Comparison of ENCODE assay signal across 8 cellular contexts in genomic region chr7:86814980-86815379, GRCh38.
DNase-seq lines count a peak whose midpoint lies in the region; ATAC-seq and TF ChIP-seq lines count a peak whose summit lies in the region.

No MANE protein-coding gene starts in this region.

- H3F3A ChIP-seq in PC-3 (ENCODE audit: low read length, unreplicated experiment), result no peaks in the 10 kb centered on the region

- POLR2A ChIA-PET in PC-3 (lab: Charles Lee; ENCODE audit: unreplicated experiment), result interaction anchor here (0.5 kb wide), 1 partner anchor 925 kb away, joined by 3 read pairs; no protein-coding TSS in a partner anchor

- no peak overlapping the region for H2AFZ ChIP-seq in PC-3 (ENCODE audit: low read length)

- H3K4me1 Mint-ChIP-seq in effector memory CD8-positive, alpha-beta T cell (ENCODE audit: low read depth in 2 of 2), result no peaks in the 10 kb centered on the region

- no peaks in the 10 kb centered on the region for H3K9me3 ChIP-seq in PC-3 (ENCODE audit: low read length)

- no peak overlapping the region for H3K27ac ChIP-seq in PC-3 (ENCODE audit: low read length)

- no peak overlapping the region for H3K9ac ChIP-seq in PC-3 (ENCODE audit: low read length)

- no peak overlapping the region for H3K4me2 ChIP-seq in PC-3 (ENCODE audit: low read length)

- H3K9me2 ChIP-seq in PC-3 (replicated peaks; ENCODE audit: low read length), result no peaks in the 10 kb centered on the region

- DNase-seq in DMS53 treated with DMSO at 0.1 percent for 48 hours (lab: John Stamatoyannopoulos, UW; ENCODE audit: unreplicated experiment) (peak; percentile 51), HFF-Myc (ENCODE audit: extremely low read depth, low read depth) (no peak), PC-3 (peak; percentile 38), glomerular visceral epithelial cell (ENCODE audit: extremely low spot score) (peak; percentile 1)
- DNase-seq in activated CD4-positive, alpha-beta T cell treated with anti-CD3 and anti-CD28 coated beads for 1 hour, result no peak
- DNase-seq in effector memory CD8-positive, alpha-beta T cell, result no peak

- no peak overlapping the region for H3K27ac Mint-ChIP-seq in effector memory CD8-positive, alpha-beta T cell

- intact Hi-C loops in PC-3 (cut with micrococcal nuclease), result loop anchor here (1.0 to 2.0 kb wide), 2 partner anchors 90 to 925 kb away; no protein-coding TSS in a partner anchor

- no peaks in the 10 kb centered on the region for H3K36me3 Mint-ChIP-seq in effector memory CD8-positive, alpha-beta T cell (ENCODE audit: insufficient read depth)

- no peaks in the 10 kb centered on the region for H3K36me3 ChIP-seq in PC-3 (ENCODE audit: low read depth, low read length)

- no peaks in the 10 kb centered on the region for H3K79me2 ChIP-seq in PC-3 (ENCODE audit: low read length)

- peaks cover 40% of the 10 kb centered on the region for H3K27me3 ChIP-seq in PC-3 (ENCODE audit: low read length)

- no peak overlapping the region for H3K4me3 Mint-ChIP-seq in effector memory CD8-positive, alpha-beta T cell

- H4K20me1 ChIP-seq in PC-3 (ENCODE audit: low read length), result no peaks in the 10 kb centered on the region

- TF ChIP-seq CTCF in HFF-Myc (IDR thresholded peaks at IDR 0.05; ENCODE audit: low read depth, low read length, missing control alignments), result peak; percentile 26
- peak; percentile 67 for TF ChIP-seq CTCF in PC-3 (conservative IDR thresholded peaks at IDR 0.05; ENCODE audit: low read depth, low read length)

- H3K4me3 ChIP-seq in HFF-Myc (replicated peaks; ENCODE audit: low read depth, low read length) (no peak overlapping the region), PC-3 (ENCODE audit: low read length) (no peak overlapping the region)

- CTCF ChIA-PET in PC-3 (lab: Charles Lee), result interaction anchor here (0.5 to 1.1 kb wide), 3 partner anchors 90 to 925 kb away, joined by 3 to 8 read pairs (median 3); no protein-coding TSS in a partner anchor

- no peaks in the 10 kb centered on the region for H3K4me1 ChIP-seq in PC-3 (ENCODE audit: insufficient read depth, low read length)

- no TSS peak for BruUV-seq in PC-3 (replicated peaks; lab: Mats Ljungman, UMichigan)

- ATAC-seq in PC-3 (peak; percentile 73), GM19324 (IDR thresholded peaks at IDR 0.05; ENCODE audit: low FRiP score, unreplicated experiment) (no peak), HG02970 (IDR thresholded peaks at IDR 0.05; ENCODE audit: low FRiP score, unreplicated experiment) (no peak)
- ATAC-seq in effector memory CD8-positive, alpha-beta T cell (replicated peaks), result no peak

- H3K9me3 Mint-ChIP-seq in effector memory CD8-positive, alpha-beta T cell, result no peaks in the 10 kb centered on the region

- peaks cover 0 to 7% of the 10 kb centered on the region in 2 donors for H3K27me3 Mint-ChIP-seq in effector memory CD8-positive, alpha-beta T cell

Comparison
In these comparisons a context has a peak if more than half of its experiments do, and no peak if none do; other contexts are left out.
1. DNase-seq: peak in DMS53 treated with DMSO at 0.1 percent for 48 hours (single experiment), PC-3 (single experiment) and glomerular visceral epithelial cell (single experiment); none in HFF-Myc (single experiment), activated CD4-positive, alpha-beta T cell treated with anti-CD3 and anti-CD28 coated beads for 1 hour (single experiment) and effector memory CD8-positive, alpha-beta T cell (0 of 3).